ENCODE assay signal across 28 cellular contexts in genomic region chr20:62336329-62336728, GRCh38. TPM values are rescaled to one million over a fixed set of nuclear protein-coding genes. Genes with fewer than 3 reads are reported as not detected.
DNase-seq lines count a peak whose midpoint lies in the region; ATAC-seq, FAIRE-seq and TF ChIP-seq lines count a peak whose summit lies in the region.
"Had no signal": no experiment of that assay in that cellular context is flagged by ENCODE, and none has a peak within 500 bp of the region (broad histone marks: within the 10 kb centered on the region; RNA-seq: fewer than 3 reads in every experiment).

No MANE protein-coding gene starts in this region.

- peaks cover 0 to 2% of the 10 kb centered on the region in 2 experiments; a peak in 1 of 4 replicates for H3K79me2 ChIP-seq in H1 (ENCODE audit: control insufficient read depth in 1 of 2, insufficient read depth in 2 of 2, low read length in 2 of 2)

- H3K4me2 ChIP-seq in H1 (ENCODE audit: insufficient read depth in 1 of 2, low read depth in 2 of 2, low read length in 2 of 2), result no peak overlapping the region

- H3K4me3 ChIP-seq in heart right ventricle (no peak overlapping the region), H1 (ENCODE audit: extremely low read depth in 1 of 4, insufficient read depth in 2 of 4, low read depth in 3 of 4, low read length in 4 of 4) (no peak overlapping the region), vagina (no peak overlapping the region)
- H3K4me3 ChIP-seq: esophagus squamous epithelium, GM23248, psoas muscle, thyroid gland had no signal

- intact Hi-C loops in left ventricle myocardium superior (cut with micrococcal nuclease), result no loop called here
- intact Hi-C loops in heart right ventricle (cut with DNase I), result no loop called here
- intact Hi-C loops in activated T-helper 2 cell treated with anti-CD3 and anti-CD28 coated beads, Interferon-gamma antibody, Interleukin-2, Interleukin-4, amounts not matched to agents 10 μg/mL and 5 μg/mL and 100 μg/mL, durations not matched to agents 14 hours and 24 hours and 36 hours (cut with micrococcal nuclease), result no loop called here
- intact Hi-C loops in vagina (cut with DNase I), result no loop called here

- H3K9me3 ChIP-seq in heart right ventricle (peaks cover 0 to 3% (median 0%) of the 10 kb centered on the region in 11 donors), H1 (ENCODE audit: insufficient read depth in 2 of 2, low read depth in 1 of 2, low read length in 1 of 2) (no peaks in the 10 kb centered on the region), vagina (no peaks in the 10 kb centered on the region)
- H3K9me3 ChIP-seq: esophagus squamous epithelium, psoas muscle, thyroid gland had no signal

- H2BK12ac ChIP-seq in H1 (ENCODE audit: low read depth, low read length), result no peak overlapping the region

- no peak overlapping the region for H2AK5ac ChIP-seq in H1 (ENCODE audit: low read depth, low read length)

- H3K9ac ChIP-seq in H1 (replicated peaks in 1 of 4; ENCODE audit: extremely low read depth in 1 of 4, low read depth in 3 of 4, low read length in 3 of 4), result no peak overlapping the region
- H3K9ac ChIP-seq: GM23248 had no signal

- H3K27me3 Mint-ChIP-seq in type B pancreatic cell, result no peaks in the 10 kb centered on the region
- H3K27me3 Mint-ChIP-seq in activated T-helper 2 cell treated with anti-CD3 and anti-CD28 coated beads, Interferon-gamma antibody, Interleukin-2, Interleukin-4, amounts not matched to agents 10 μg/mL and 5 μg/mL and 100 μg/mL, durations not matched to agents 14 hours and 24 hours and 36 hours (ENCODE audit: low read depth), result peaks cover 3% of the 10 kb centered on the region

- H3K23ac ChIP-seq in H1 (ENCODE audit: insufficient read length), result no peak overlapping the region

- H3K36me3 ChIP-seq in heart right ventricle, result peaks cover 6 to 99% (median 66%) of the 10 kb centered on the region in 9 donors
- H3K36me3 ChIP-seq in H1 (ENCODE audit: control insufficient read depth in 2 of 4, insufficient read depth in 4 of 4, low read length in 3 of 4), result peaks cover 19 to 73% (median 51%) of the 10 kb centered on the region in 4 experiments
- H3K36me3 ChIP-seq in vagina, result peaks cover 0 to 53% of the 10 kb centered on the region in 2 donors

- no peak for TF ChIP-seq CTCF in heart right ventricle (IDR thresholded peaks at IDR 0.05)
- no peak for TF ChIP-seq CTCF in H1 (IDR thresholded peaks at IDR 0.05; ENCODE audit: control extremely low read depth in 1 of 3, insufficient read depth in 1 of 3, low read depth in 1 of 3, low read length in 3 of 3)
- TF ChIP-seq CTCF in type B pancreatic cell (conservative IDR thresholded peaks at IDR 0.05), result no peak
- no peak for TF ChIP-seq CTCF in vagina (IDR thresholded peaks at IDR 0.05)

- peak overlapping the region; percentile 18 for H3K27ac Mint-ChIP-seq in type B pancreatic cell
- H3K27ac Mint-ChIP-seq in activated T-helper 2 cell treated with anti-CD3 and anti-CD28 coated beads, Interferon-gamma antibody, Interleukin-2, Interleukin-4, amounts not matched to agents 10 μg/mL and 5 μg/mL and 100 μg/mL, durations not matched to agents 14 hours and 24 hours and 36 hours, result no peak overlapping the region
- H3K27ac Mint-ChIP-seq: dendritic cell treated with granulocyte-macrophage colony-stimulating factor and Interleukin-4, amounts not matched to agents 40 ng/mL and 50 ng/mL, for 4 days; stimulated activated naive CD8-positive, alpha-beta T cell treated with anti-CD3 and anti-CD28 coated beads, Interleukin-15, Interleukin-2, amounts not matched to agents 100 ng/mL and 50 ng/mL, for 24 hours had no signal

- H3K9me3 Mint-ChIP-seq in type B pancreatic cell, result no peaks in the 10 kb centered on the region
- H3K9me3 Mint-ChIP-seq in activated T-helper 2 cell treated with anti-CD3 and anti-CD28 coated beads, Interferon-gamma antibody, Interleukin-2, Interleukin-4, amounts not matched to agents 10 μg/mL and 5 μg/mL and 100 μg/mL, durations not matched to agents 14 hours and 24 hours and 36 hours, result no peaks in the 10 kb centered on the region
- H3K9me3 Mint-ChIP-seq: activated T-cell treated with anti-CD3 and anti-CD28 coated beads, Interleukin-2, amount 50 U/mL, for 4 hours; central memory CD8-positive, alpha-beta T cell; dendritic cell treated with granulocyte-macrophage colony-stimulating factor and Interleukin-4, amounts not matched to agents 40 ng/mL and 50 ng/mL, for 4 days; stimulated activated naive CD8-positive, alpha-beta T cell treated with anti-CD3 and anti-CD28 coated beads, Interleukin-15, Interleukin-2, amounts not matched to agents 100 ng/mL and 50 ng/mL, for 24 hours had no signal

- H3K27me3 ChIP-seq in heart right ventricle (no peaks in the 10 kb centered on the region), H1 (replicated peaks in 1 of 4; ENCODE audit: control insufficient read depth in 3 of 4, extremely low read depth in 1 of 4, insufficient read depth in 3 of 4, low read length in 3 of 4) (no peaks in the 10 kb centered on the region), vagina (no peaks in the 10 kb centered on the region)
- H3K27me3 ChIP-seq: esophagus squamous epithelium, thyroid gland had no signal

- H2BK20ac ChIP-seq in H1 (ENCODE audit: low read length), result no peak overlapping the region

- ATAC-seq in left ventricle myocardium superior (no peak), heart right ventricle (no peak)
- ATAC-seq: activated T-cell treated with anti-CD3 and anti-CD28 coated beads, Interleukin-2, amount 50 U/mL, for 4 hours; psoas muscle had no signal

- H4K20me1 ChIP-seq in H1 (replicated peaks in 1 of 2; ENCODE audit: control insufficient read depth in 1 of 2, insufficient read depth in 2 of 2, low read length in 2 of 2), result peaks cover 0 to 33% of the 10 kb centered on the region in 2 experiments

- CTCF ChIA-PET in H1 (lab: Charles Lee; ENCODE audit: partially characterized antibody), result interaction anchor here (0.7 to 1.4 kb wide), 3 partner anchors 21 to 47 kb away, joined by 3 read pairs; no protein-coding TSS in a partner anchor

- FAIRE-seq in H1 (lab: Jason Lieb, UNC), result no peak
- FAIRE-seq: frontal cortex had no signal

- H2AFZ ChIP-seq in H1 (ENCODE audit: low read length), result no peak overlapping the region
- H2AFZ ChIP-seq: GM23248 had no signal

- no peak for TF ChIP-seq POLR2A in H1 (IDR thresholded peaks at IDR 0.05; ENCODE audit: control extremely low read depth in 1 of 2, low read depth in 2 of 2, low read length in 2 of 2)
- TF ChIP-seq POLR2A in vagina (IDR thresholded peaks at IDR 0.05), result no peak

- 86 to 88% methylated on average over 11 of the region's 11 CpGs for WGBS in heart right ventricle, 2 donors
- 98% methylated on average over 10 of the region's 11 CpGs; no CpG with 5 or more reads in 1 of the 2 experiments for WGBS in H1 (ENCODE audit: extremely low coverage in 1 of 2, insufficient coverage in 1 of 2, insufficient read length in 1 of 2, insufficient replicate concordance in 2 of 2, low coverage in 1 of 2, low lambda C conversion rate in 2 of 2, missing lambda C conversion rate in 1 of 2), 2 experiments

- H3K14ac ChIP-seq in H1 (ENCODE audit: insufficient read length), result no peak overlapping the region

- POLR2A ChIA-PET in H1 (lab: Charles Lee; ENCODE audit: partially characterized antibody), result interaction anchor here (0.8 to 1.5 kb wide), 6 partner anchors 10 to 58 kb away, joined by 3 to 10 read pairs (median 4); no protein-coding TSS in a partner anchor

- H3K36me3 Mint-ChIP-seq in type B pancreatic cell, result peaks cover 7% of the 10 kb centered on the region
- H3K36me3 Mint-ChIP-seq in activated T-helper 2 cell treated with anti-CD3 and anti-CD28 coated beads, Interferon-gamma antibody, Interleukin-2, Interleukin-4, amounts not matched to agents 10 μg/mL and 5 μg/mL and 100 μg/mL, durations not matched to agents 14 hours and 24 hours and 36 hours (ENCODE audit: low read depth), result no peaks in the 10 kb centered on the region

- no peak overlapping the region for H4K91ac ChIP-seq in H1 (replicated peaks; ENCODE audit: insufficient read length, low read length)

- H4K5ac ChIP-seq in H1 (ENCODE audit: insufficient read length, low read depth, low read length), result no peak overlapping the region

- H4K8ac ChIP-seq in H1 (ENCODE audit: extremely low read depth, insufficient read depth, low read length), result peak overlapping the region; percentile 68; the same call in 1 of the 2 replicates

- peak; percentile 15 for DNase-seq in left ventricle myocardium superior
- no peak for DNase-seq in heart right ventricle
- DNase-seq in H1 (ENCODE audit: low read depth in 1 of 2, low spot score in 2 of 2), result no peak
- DNase-seq in type B pancreatic cell (ENCODE audit: extremely low spot score, unreplicated experiment), result no peak
- no peak for DNase-seq in activated T-helper 2 cell treated with anti-CD3 and anti-CD28 coated beads, Interferon-gamma antibody, Interleukin-2, Interleukin-4, amounts not matched to agents 10 μg/mL and 5 μg/mL and 100 μg/mL, durations not matched to agents 14 hours and 24 hours and 36 hours (ENCODE audit: low spot score)
- DNase-seq in vagina (ENCODE audit: extremely low spot score in 2 of 2), result no peak
- DNase-seq in EL, result no peak
- DNase-seq: activated CD4-positive, alpha-beta T cell treated with anti-CD3 and anti-CD28 coated beads for 48 hours; activated naive CD4-positive, alpha-beta T cell; activated T-cell treated with anti-CD3 and anti-CD28 coated beads, Interleukin-2, amount 50 U/mL, for 4 hours; esophagus squamous epithelium; GM23248; hippocampal formation; IMR-90; mesenchymal stem cell; NCI-H2029 treated with DMSO at 0.1 percent for 48 hours; NCI-H226; NCI-H82; nucleus accumbens; SHP77; stimulated activated CD4-positive, alpha-beta T cell treated with anti-CD3 and anti-CD28 coated beads, Interleukin-15, amount 100 ng/mL, for 24 hours; thyroid gland had no signal

- H2BK120ac ChIP-seq in H1 (replicated peaks; ENCODE audit: low read depth, low read length), result no peak overlapping the region

- peak; percentile 2; the same call in 1 of the 2 replicates for TF ChIP-seq EP300 in Ishikawa (IDR thresholded peaks at IDR 0.05; ENCODE audit: borderline replicate concordance)
- TF ChIP-seq EP300 in H1 (IDR thresholded peaks at IDR 0.05; ENCODE audit: borderline replicate concordance in 1 of 2, low read depth in 2 of 2, low read length in 2 of 2), result no peak

- H3K4me1 Mint-ChIP-seq in type B pancreatic cell (ENCODE audit: unreplicated experiment), result no peaks in the 10 kb centered on the region
- no peaks in the 10 kb centered on the region for H3K4me1 Mint-ChIP-seq in activated T-helper 2 cell treated with anti-CD3 and anti-CD28 coated beads, Interferon-gamma antibody, Interleukin-2, Interleukin-4, amounts not matched to agents 10 μg/mL and 5 μg/mL and 100 μg/mL, durations not matched to agents 14 hours and 24 hours and 36 hours (ENCODE audit: low read depth)

- 0 out of 2 replicates have a peak, but pooled peaks cover 3% of the 10 kb centered on the region for H3K79me1 ChIP-seq in H1 (ENCODE audit: low read depth, low read length)

- TF ChIP-seq RAD21 in Ishikawa (IDR thresholded peaks at IDR 0.05; ENCODE audit: low read depth) (no peak), H1 (IDR thresholded peaks at IDR 0.05 in 1 of 2, conservative IDR thresholded peaks at IDR 0.05 in 1 of 2; ENCODE audit: low read depth in 2 of 2, low read length in 2 of 2) (no peak)

- no peak overlapping the region for H3K4ac ChIP-seq in H1 (replicated peaks; ENCODE audit: insufficient read length, low read depth, low read length)

- H3K56ac ChIP-seq in H1 (replicated peaks; ENCODE audit: insufficient read length, low read depth, low read length), result no peak overlapping the region

- no peak overlapping the region; the same call in 1 of the 2 replicates for H2BK5ac ChIP-seq in H1 (ENCODE audit: low read depth, low read length)

- H3K27ac ChIP-seq in heart right ventricle, result no peak overlapping the region
- no peak overlapping the region for H3K27ac ChIP-seq in H1 (ENCODE audit: low read depth, low read length)
- H3K27ac ChIP-seq in vagina, result no peak overlapping the region
- H3K27ac ChIP-seq: esophagus squamous epithelium, GM23248, psoas muscle, thyroid gland had no signal

- H3K4me1 ChIP-seq in heart right ventricle (peaks cover 0 to 5% (median 0%) of the 10 kb centered on the region in 9 donors), H1 (replicated peaks in 1 of 4; ENCODE audit: control insufficient read depth in 3 of 4, insufficient read depth in 4 of 4, low read length in 3 of 4) (no peaks in the 10 kb centered on the region), vagina (no peaks in the 10 kb centered on the region)
- H3K4me1 ChIP-seq: psoas muscle, thyroid gland had no signal

- H3K4me3 Mint-ChIP-seq in type B pancreatic cell, result no peak overlapping the region
- no peak overlapping the region for H3K4me3 Mint-ChIP-seq in activated T-helper 2 cell treated with anti-CD3 and anti-CD28 coated beads, Interferon-gamma antibody, Interleukin-2, Interleukin-4, amounts not matched to agents 10 μg/mL and 5 μg/mL and 100 μg/mL, durations not matched to agents 14 hours and 24 hours and 36 hours (ENCODE audit: low read depth)
- H3K4me3 Mint-ChIP-seq: activated T-cell treated with anti-CD3 and anti-CD28 coated beads, Interleukin-2, amount 50 U/mL, for 4 hours; central memory CD8-positive, alpha-beta T cell; dendritic cell treated with granulocyte-macrophage colony-stimulating factor and Interleukin-4, amounts not matched to agents 40 ng/mL and 50 ng/mL, for 4 days; stimulated activated naive CD8-positive, alpha-beta T cell treated with anti-CD3 and anti-CD28 coated beads, Interleukin-15, Interleukin-2, amounts not matched to agents 100 ng/mL and 50 ng/mL, for 24 hours had no signal

- no peak overlapping the region for H3K18ac ChIP-seq in H1 (ENCODE audit: extremely low read depth, low read length)

- no peaks in the 10 kb centered on the region for H3K23me2 ChIP-seq in H1 (ENCODE audit: low read depth, low read length)

- H2BK15ac ChIP-seq in H1 (ENCODE audit: low read length), result no peak overlapping the region

RNA-seq across cellular contexts. Expression of gene LAMA5, which starts 30.8 kb away (rescaled TPM):
- total RNA-seq in left ventricle myocardium superior (110 TPM), heart right ventricle (100 to 1,000 TPM in 1 of 10 donors, 10 to 100 TPM in 9; 53.9 to 146 (median 67.2) TPM), type B pancreatic cell (ENCODE audit: low replicate concordance) (246 and 611 TPM in 2 replicates), vagina (150 TPM)
- polyA plus RNA-seq in heart right ventricle (100 to 1,000 TPM; 103 to 358 TPM), H1 (2011; rRNA removed) (34.4 and 90.7 TPM in 2 replicates)
- total RNA-seq in H1 (2021; fragmentation: NEBNext Ultra II Directional; extraction: Animal tissue kit (Norgen Biotek cat#: 25700)), result 210 and 225 TPM in 2 replicates
- polyA plus RNA-seq in H1 (2011; cell fraction: cytosol; rRNA removed), result 57.6 TPM
- polyA plus RNA-seq in H1 (2011; cell fraction: nucleus; rRNA removed), result 648 TPM
- 136 to 235 TPM (median 223 TPM) in 4 replicates for polyA plus RNA-seq in H1 (2012, experiment 1 of 2)
- polyA plus RNA-seq in H1 (2012, experiment 2 of 2), result 130 TPM
- polyA plus RNA-seq in H1 (2013, experiment 1 of 2), result 107 TPM
- polyA plus RNA-seq in H1 (2013, experiment 2 of 2), result 82.4 TPM
- polyA minus RNA-seq in H1 (2011; rRNA and poly(A)+ RNA removed), result 24.2 and 31.4 TPM in 2 replicates
- polyA minus RNA-seq in H1 (2011; cell fraction: cytosol; rRNA and poly(A)+ RNA removed), result 70.1 TPM
- polyA minus RNA-seq in H1 (2011; cell fraction: nucleus; rRNA and poly(A)+ RNA removed), result 212 TPM
- total RNA-seq in activated T-helper 2 cell treated with anti-CD3 and anti-CD28 coated beads, Interferon-gamma antibody, Interleukin-2, Interleukin-4, amounts not matched to agents 10 μg/mL and 5 μg/mL and 100 μg/mL, durations not matched to agents 14 hours and 24 hours and 36 hours, result 3.1 and 3.9 TPM in 2 replicates

RNA-seq across cellular contexts. Expression of gene ADRM1, which starts 33.5 kb away (rescaled TPM):
- total RNA-seq in left ventricle myocardium superior (75.5 TPM), heart right ventricle (10 to 100 TPM; 67.7 to 97.0 (median 73.2) TPM), type B pancreatic cell (ENCODE audit: low replicate concordance) (67.2 and 71.5 TPM in 2 replicates), vagina (110 TPM)
- polyA plus RNA-seq in heart right ventricle (100 to 1,000 TPM in 1 of 2 donors, 10 to 100 TPM in 1; 81.9 to 192 TPM), H1 (2011; rRNA removed) (214 and 260 TPM in 2 replicates)
- 126 and 138 TPM in 2 replicates for total RNA-seq in H1 (2021; fragmentation: NEBNext Ultra II Directional; extraction: Animal tissue kit (Norgen Biotek cat#: 25700))
- 209 TPM for polyA plus RNA-seq in H1 (2011; cell fraction: cytosol; rRNA removed)
- polyA plus RNA-seq in H1 (2011; cell fraction: nucleus; rRNA removed), result 180 TPM
- polyA plus RNA-seq in H1 (2012, experiment 1 of 2), result 119 to 168 TPM (median 157 TPM) in 4 replicates
- 141 TPM for polyA plus RNA-seq in H1 (2012, experiment 2 of 2)
- 137 TPM for polyA plus RNA-seq in H1 (2013, experiment 1 of 2)
- polyA plus RNA-seq in H1 (2013, experiment 2 of 2), result 131 TPM
- 39.2 and 45.4 TPM in 2 replicates for polyA minus RNA-seq in H1 (2011; rRNA and poly(A)+ RNA removed)
- 68.0 TPM for polyA minus RNA-seq in H1 (2011; cell fraction: cytosol; rRNA and poly(A)+ RNA removed)
- 67.0 TPM for polyA minus RNA-seq in H1 (2011; cell fraction: nucleus; rRNA and poly(A)+ RNA removed)
- total RNA-seq in activated T-helper 2 cell treated with anti-CD3 and anti-CD28 coated beads, Interferon-gamma antibody, Interleukin-2, Interleukin-4, amounts not matched to agents 10 μg/mL and 5 μg/mL and 100 μg/mL, durations not matched to agents 14 hours and 24 hours and 36 hours, result 152 and 171 TPM in 2 replicates

RNA-seq across cellular contexts. Expression of gene RPS21, which starts 50.6 kb away (rescaled TPM):
- total RNA-seq in left ventricle myocardium superior (693 TPM), heart right ventricle (100 to 1,000 TPM; 512 to 811 (median 576) TPM), type B pancreatic cell (ENCODE audit: low replicate concordance) (1,432 and 1,737 TPM in 2 replicates), vagina (1,935 TPM)
- polyA plus RNA-seq in heart right ventricle (1,000 to 10,000 TPM; 1,609 to 4,111 TPM), H1 (2011; rRNA removed) (7,219 and 8,331 TPM in 2 replicates)
- total RNA-seq in H1 (2021; fragmentation: NEBNext Ultra II Directional; extraction: Animal tissue kit (Norgen Biotek cat#: 25700)), result 1,787 and 1,829 TPM in 2 replicates
- polyA plus RNA-seq in H1 (2011; cell fraction: cytosol; rRNA removed), result 7,720 TPM
- polyA plus RNA-seq in H1 (2011; cell fraction: nucleus; rRNA removed), result 4,705 TPM
- 4,429 to 5,604 TPM (median 4,871 TPM) in 4 replicates for polyA plus RNA-seq in H1 (2012, experiment 1 of 2)
- polyA plus RNA-seq in H1 (2012, experiment 2 of 2), result 4,124 TPM
- 4,907 TPM for polyA plus RNA-seq in H1 (2013, experiment 1 of 2)
- 4,204 TPM for polyA plus RNA-seq in H1 (2013, experiment 2 of 2)
- 654 and 663 TPM in 2 replicates for polyA minus RNA-seq in H1 (2011; rRNA and poly(A)+ RNA removed)
- polyA minus RNA-seq in H1 (2011; cell fraction: cytosol; rRNA and poly(A)+ RNA removed), result 718 TPM
- polyA minus RNA-seq in H1 (2011; cell fraction: nucleus; rRNA and poly(A)+ RNA removed), result 1,108 TPM
- 2,020 and 2,085 TPM in 2 replicates for total RNA-seq in activated T-helper 2 cell treated with anti-CD3 and anti-CD28 coated beads, Interferon-gamma antibody, Interleukin-2, Interleukin-4, amounts not matched to agents 10 μg/mL and 5 μg/mL and 100 μg/mL, durations not matched to agents 14 hours and 24 hours and 36 hours

Comparison
In these comparisons a context has a peak if more than half of its experiments do, and no peak if none do; other contexts are left out.
1. RNA of gene LAMA5, which starts 30.8 kb away (total RNA-seq): 246 to 611 TPM in type B pancreatic cell, 210 to 225 TPM in H1, 150 TPM in vagina (single experiment), 110 TPM in left ventricle myocardium superior (single experiment) and 53.9 to 146 TPM in heart right ventricle; 3.1 to 3.9 TPM in activated T-helper 2 cell treated with anti-CD3 and anti-CD28 coated beads, Interferon-gamma antibody, Interleukin-2, Interleukin-4, amounts not matched to agents 10 μg/mL and 5 μg/mL and 100 μg/mL, durations not matched to agents 14 hours and 24 hours and 36 hours; every median in the first group is over 10 times any median in the second.